8 cellular contexts compared by ENCODE assay signal in genomic region chr3:183591881-183592521, GRCh38. TPM values are rescaled to one million over a fixed set of nuclear protein-coding genes. Genes with fewer than 3 reads are reported as not detected.
DNase-seq lines count a peak whose midpoint lies in the region; ATAC-seq, FAIRE-seq and TF ChIP-seq lines count a peak whose summit lies in the region.

No MANE protein-coding gene starts in this region.

- no peaks in the 10 kb centered on the region for H3K27me3 Mint-ChIP-seq in activated naive CD4-positive, alpha-beta T cell treated with anti-CD3 and anti-CD28 coated beads, Interleukin-2, amount 50 U/mL, for 24 hours

- no peak for DNase-seq in activated naive CD4-positive, alpha-beta T cell treated with Interleukin-2 at 50 U/mL for 16 hours
- DNase-seq in NOMO-1 treated with DMSO at 0.1 percent for 48 hours (lab: John Stamatoyannopoulos, UW; ENCODE audit: unreplicated experiment): peak; percentile 93
- no peak for DNase-seq in fibroblast of mammary gland (ENCODE audit: low read depth)
- DNase-seq in pancreas: no peak
- no peak for DNase-seq in HTR-8/SVneo (ENCODE audit: insufficient read length, low spot score)
- DNase-seq in DMS153 treated with DMSO at 0.1 percent for 48 hours (lab: John Stamatoyannopoulos, UW; ENCODE audit: unreplicated experiment): no peak

- peak; percentile 90 for ATAC-seq in HG02642 (IDR thresholded peaks at IDR 0.05; ENCODE audit: poor library complexity, unreplicated experiment)
- ATAC-seq in pancreas: no peak

- H3K36me3 Mint-ChIP-seq in activated naive CD4-positive, alpha-beta T cell treated with anti-CD3 and anti-CD28 coated beads, Interleukin-2, amount 50 U/mL, for 24 hours: no peaks in the 10 kb centered on the region

- peak overlapping the region; percentile 48 for H3K27ac Mint-ChIP-seq in activated naive CD4-positive, alpha-beta T cell treated with anti-CD3 and anti-CD28 coated beads, Interleukin-2, amount 50 U/mL, for 24 hours

- H3K36me3 ChIP-seq in pancreas: no peaks in the 10 kb centered on the region

- peak overlapping the region; percentile 62 for H3K4me3 Mint-ChIP-seq in activated naive CD4-positive, alpha-beta T cell treated with anti-CD3 and anti-CD28 coated beads, Interleukin-2, amount 50 U/mL, for 24 hours

- H3K27me3 ChIP-seq in pancreas: no peaks in the 10 kb centered on the region

- TF ChIP-seq CTCF in fibroblast of mammary gland (conservative IDR thresholded peaks at IDR 0.05; ENCODE audit: control insufficient read depth, insufficient read depth, low read depth, low read length) (peak; percentile 15), pancreas (IDR thresholded peaks at IDR 0.05) (no peak)

- 37 to 48% methylated on average over 6 of the region's 6 CpGs for WGBS in pancreas, 2 donors

- no peak for FAIRE-seq in pancreas (lab: Jason Lieb, UNC)
- FAIRE-seq in HTR-8/SVneo (lab: Jason Lieb, UNC): no peak

- no peak overlapping the region for H3K27ac ChIP-seq in pancreas

- no peaks in the 10 kb centered on the region for H3K4me1 ChIP-seq in pancreas

- peaks cover 44% of the 10 kb centered on the region for H3K4me1 Mint-ChIP-seq in activated naive CD4-positive, alpha-beta T cell treated with anti-CD3 and anti-CD28 coated beads, Interleukin-2, amount 50 U/mL, for 24 hours

- no peaks in the 10 kb centered on the region for H3K9me3 ChIP-seq in pancreas

- H3K4me3 ChIP-seq in fibroblast of mammary gland (ENCODE audit: control insufficient read depth, low read depth, low read length): no peak overlapping the region
- H3K4me3 ChIP-seq in pancreas: no peak overlapping the region

- intact Hi-C loops in pancreas (cut with DNase I): no loop called here

- H3K9me3 Mint-ChIP-seq in activated naive CD4-positive, alpha-beta T cell treated with anti-CD3 and anti-CD28 coated beads, Interleukin-2, amount 50 U/mL, for 24 hours: no peaks in the 10 kb centered on the region

RNA-seq across cellular contexts. Expression of gene KLHL6, which starts 36.5 kb away (rescaled TPM):
- total RNA-seq in pancreas: 1 to 10 TPM in 2 of 6 donors, under 1 TPM in 4; 0.19 to 4.6 (median 0.38) TPM
- polyA plus RNA-seq in pancreas: under 1 TPM; 0.19 to 0.27 TPM

RNA-seq across cellular contexts. Expression of gene KLHL24, which starts 43.4 kb away (rescaled TPM):
- total RNA-seq in pancreas: 10 to 100 TPM; 21.3 to 40.8 (median 24.5) TPM
- polyA plus RNA-seq in pancreas: 1 to 10 TPM; 5.7 to 6.2 TPM
